8 cellular contexts compared by ENCODE assay signal in genomic region chr1:19536519-19536918, GRCh38.
"Had no signal": no experiment of that assay in that cellular context is flagged by ENCODE, and none has a peak within 500 bp of the region (broad histone marks: within the 10 kb centered on the region; RNA-seq: fewer than 3 reads in every experiment).

No MANE protein-coding gene starts in this region.

- DNase-seq: GDM1, GF-D8 had no signal

- FAIRE-seq: G401.6, GM12878, GM12891, GM12892, GM18507, GM19239 had no signal

- ATAC-seq: GM12878 had no signal

- H3K4me3 ChIP-seq: GM12878 had no signal
